ENCODE assay signal across 20 cellular contexts in genomic region chr1:116242741-116243140, GRCh38.
A peak's percentile ranks its signal among the peaks of the same experiment; 100 is the strongest.
DNase-seq lines count a peak whose midpoint lies in the region; ATAC-seq and TF ChIP-seq lines count a peak whose summit lies in the region.
"Had no signal": no experiment of that assay in that cellular context is flagged by ENCODE, and none has a peak within 500 bp of the region (broad histone marks: within the 10 kb centered on the region; RNA-seq: fewer than 3 reads in every experiment).

No MANE protein-coding gene starts in this region.

- peaks cover 3% of the 10 kb centered on the region for H3K36me3 Mint-ChIP-seq in CD4-positive, CD25-positive, alpha-beta regulatory T cell
- H3K36me3 Mint-ChIP-seq: naive thymus-derived CD8-positive, alpha-beta T cell had no signal

- no peak overlapping the region for H3K9ac ChIP-seq in parathyroid adenoma

- no peak overlapping the region for H3K4me3 Mint-ChIP-seq in CD4-positive, CD25-positive, alpha-beta regulatory T cell
- H3K4me3 Mint-ChIP-seq: CD8-positive, alpha-beta memory T cell; endodermal cell; T-helper 1 cell treated with Interleukin-12 subunit alpha and Interleukin-12 subunit beta and Interleukin-4 antibody, amounts not matched to agents 30 μg/mL and 1 μg/mL, for 36 hours had no signal

- intact Hi-C loops in left colon (cut with DNase I, micrococcal nuclease): no loop called here
- intact Hi-C loops in aorta (cut with DNase I): no loop called here

- 0 out of 2 replicates have a peak, but pooled peaks have one; percentile 1 for TF ChIP-seq CTCF in LNCaP clone FGC (IDR thresholded peaks at IDR 0.05; ENCODE audit: control insufficient read depth, extremely low read depth, insufficient read depth)
- TF ChIP-seq CTCF in parathyroid adenoma (IDR thresholded peaks at IDR 0.05): no peak

- H3K4me1 ChIP-seq in CD4-positive, CD25-positive, alpha-beta regulatory T cell (ENCODE audit: control insufficient read depth, insufficient read depth, low read length, poor library complexity, severe bottlenecking): no peaks in the 10 kb centered on the region
- H3K4me1 ChIP-seq in parathyroid adenoma (peaks cover 11% of the 10 kb centered on the region), aorta (ENCODE audit: control insufficient read depth in 1 of 2, insufficient read depth in 2 of 2, low read length in 2 of 2) (no peaks in the 10 kb centered on the region)
- H3K4me1 ChIP-seq: tibial artery had no signal

- no peak for DNase-seq in CD4-positive, CD25-positive, alpha-beta regulatory T cell
- peak; percentile 91 for DNase-seq in LNCaP clone FGC (ENCODE audit: low read depth)
- peak; percentile 73 to 84 for DNase-seq in left colon
- DNase-seq in NCI-H187 treated with DMSO at 0.1 percent for 48 hours (lab: John Stamatoyannopoulos, UW): no peak
- DNase-seq in NCI-H1930 (lab: John Stamatoyannopoulos, UW): no peak
- DNase-seq in aorta: no peak
- no peak for DNase-seq in NCI-H2081 (lab: John Stamatoyannopoulos, UW)
- DNase-seq: activated CD4-positive, alpha-beta T cell treated with anti-CD3 and anti-CD28 coated beads for 4 hours; activated naive CD4-positive, alpha-beta T cell; activated T-cell treated with anti-CD3 and anti-CD28 coated beads, Interleukin-2, amount 50 U/mL, for 48 hours; CD8-positive, alpha-beta memory T cell; endodermal cell; naive thymus-derived CD8-positive, alpha-beta T cell; NCI-H1436; stimulated activated CD4-positive, alpha-beta T cell treated with anti-CD3 and anti-CD28 coated beads, Interleukin-12 subunit alpha, Interleukin-12 subunit beta, amount 100 ng/mL, for 4 hours; stimulated activated CD4-positive, alpha-beta T cell treated with anti-CD3 and anti-CD28 coated beads, Interleukin-4, amount 100 ng/mL, for 24 hours; tibial artery had no signal

- H3K4me3 ChIP-seq in CD4-positive, CD25-positive, alpha-beta regulatory T cell (ENCODE audit: low read depth, low read length): no peak overlapping the region
- H3K4me3 ChIP-seq in LNCaP clone FGC (ENCODE audit: low read depth, low read length) (no peak overlapping the region), parathyroid adenoma (ENCODE audit: low read depth, low read length) (no peak overlapping the region), aorta (ENCODE audit: low read length in 2 of 2) (no peak overlapping the region)
- H3K4me3 ChIP-seq: coronary artery, tibial artery had no signal

- no peaks in the 10 kb centered on the region for H3K9me3 ChIP-seq in CD4-positive, CD25-positive, alpha-beta regulatory T cell (ENCODE audit: control insufficient read depth in 2 of 2, low read length in 2 of 2)
- H3K9me3 ChIP-seq in parathyroid adenoma (ENCODE audit: control insufficient read depth, low read length): no peaks in the 10 kb centered on the region
- no peaks in the 10 kb centered on the region for H3K9me3 ChIP-seq in aorta (ENCODE audit: control insufficient read depth, low read length)
- H3K9me3 ChIP-seq: tibial artery had no signal

- peak overlapping the region in 2 of 3 donors; percentile 50 to 55 for H3K27ac Mint-ChIP-seq in CD4-positive, CD25-positive, alpha-beta regulatory T cell
- H3K27ac Mint-ChIP-seq: endodermal cell; T-helper 1 cell treated with Interleukin-12 subunit alpha and Interleukin-12 subunit beta and Interleukin-4 antibody, amounts not matched to agents 30 μg/mL and 1 μg/mL, for 36 hours had no signal

- no peak overlapping the region for H3K27ac ChIP-seq in CD4-positive, CD25-positive, alpha-beta regulatory T cell (ENCODE audit: insufficient read depth, low read length, poor library complexity, severe bottlenecking)
- H3K27ac ChIP-seq in parathyroid adenoma (peak overlapping the region; percentile 88), aorta (ENCODE audit: low read depth in 1 of 2, low read length in 2 of 2) (no peak overlapping the region)
- H3K27ac ChIP-seq: coronary artery, tibial artery had no signal

- 81 to 82% methylated on average over 7 of the region's 7 CpGs for WGBS in aorta, 2 donors

- H3K27me3 ChIP-seq in CD4-positive, CD25-positive, alpha-beta regulatory T cell (ENCODE audit: control insufficient read depth, insufficient read depth, low read length): peaks cover 4% of the 10 kb centered on the region
- H3K27me3 ChIP-seq in parathyroid adenoma (ENCODE audit: control insufficient read depth, insufficient read depth, low read length) (no peaks in the 10 kb centered on the region), aorta (ENCODE audit: control insufficient read depth in 1 of 2, insufficient read depth in 2 of 2, low read length in 1 of 2) (no peaks in the 10 kb centered on the region)
- H3K27me3 ChIP-seq: tibial artery had no signal

- peaks cover 0 to 1% (median 0%) of the 10 kb centered on the region in 7 donors for H3K9me3 Mint-ChIP-seq in CD4-positive, CD25-positive, alpha-beta regulatory T cell
- H3K9me3 Mint-ChIP-seq: endodermal cell; naive thymus-derived CD8-positive, alpha-beta T cell; T-helper 1 cell treated with Interleukin-12 subunit alpha and Interleukin-12 subunit beta and Interleukin-4 antibody, amounts not matched to agents 30 μg/mL and 1 μg/mL, for 36 hours had no signal

- H3K4me1 Mint-ChIP-seq in CD4-positive, CD25-positive, alpha-beta regulatory T cell: peaks cover 4 to 21% (median 11%) of the 10 kb centered on the region in 4 donors

- ATAC-seq in CD4-positive, CD25-positive, alpha-beta regulatory T cell (ENCODE audit: low read depth in 2 of 2): no peak
- ATAC-seq in left colon (peak; percentile 92), aorta (ENCODE audit: low FRiP score) (no peak)
- ATAC-seq: naive thymus-derived CD8-positive, alpha-beta T cell had no signal

- H3K36me3 ChIP-seq in CD4-positive, CD25-positive, alpha-beta regulatory T cell (ENCODE audit: control insufficient read depth, insufficient read depth, low read length): no peaks in the 10 kb centered on the region
- no peaks in the 10 kb centered on the region for H3K36me3 ChIP-seq in parathyroid adenoma (ENCODE audit: control insufficient read depth, insufficient read depth, low read length)
- H3K36me3 ChIP-seq in aorta (ENCODE audit: control insufficient read depth in 1 of 2, insufficient read depth in 2 of 2, low read length in 1 of 2): no peaks in the 10 kb centered on the region
- H3K36me3 ChIP-seq: tibial artery had no signal

- no peaks in the 10 kb centered on the region for H3K79me2 ChIP-seq in parathyroid adenoma

- no peak overlapping the region for H3K4me2 ChIP-seq in parathyroid adenoma (ENCODE audit: low read length)

- H3K27me3 Mint-ChIP-seq in CD4-positive, CD25-positive, alpha-beta regulatory T cell: peaks cover 16% of the 10 kb centered on the region

- peak overlapping the region; percentile 74 for H2AFZ ChIP-seq in parathyroid adenoma

Comparison
In these comparisons a context has a peak if more than half of its experiments do, and no peak if none do; other contexts are left out.
1. DNase-seq: peak in LNCaP clone FGC (single experiment) and left colon (2 of 2); none in CD4-positive, CD25-positive, alpha-beta regulatory T cell (0 of 3), NCI-H187 treated with DMSO at 0.1 percent for 48 hours (single experiment), NCI-H1930 (0 of 2), aorta (0 of 2) and NCI-H2081 (0 of 2).